Comparison of ENCODE assay signal across 29 cellular contexts in the genomic region with DNA sequence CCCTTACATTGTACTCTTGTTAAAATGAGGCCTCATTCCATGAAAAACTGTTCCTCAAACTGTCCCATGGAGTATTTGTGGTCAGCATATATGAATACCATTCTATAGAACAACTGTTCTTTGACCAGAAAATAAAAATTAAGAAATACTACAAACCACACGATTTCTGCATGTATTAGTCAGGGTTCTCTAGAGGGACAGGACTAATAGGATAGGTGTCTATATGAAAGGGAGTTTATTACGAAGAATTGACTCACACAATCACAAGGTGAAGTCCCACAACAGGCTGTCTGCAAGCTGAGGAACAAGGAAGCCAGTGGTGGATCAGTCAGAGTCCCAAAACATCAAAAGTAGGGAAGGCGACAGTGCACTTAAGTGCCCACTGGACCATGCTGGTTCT.
"Had no signal": no experiment of that assay in that cellular context is flagged by ENCODE, and none has a peak within 500 bp of the region (broad histone marks: within the 10 kb centered on the region; RNA-seq: fewer than 3 reads in every experiment).

No MANE protein-coding gene starts in this region.

- H3K36me3 ChIP-seq: adrenal gland, esophagus muscularis mucosa, heart left ventricle, left lung, lower lobe of right lung, neural progenitor cell, right atrium auricular region, transverse colon, WERI-Rb-1 had no signal

- H3K9ac ChIP-seq: neural progenitor cell had no signal

- H3K4me1 ChIP-seq: adrenal gland, esophagus muscularis mucosa, heart left ventricle, left lung, lower lobe of right lung, right atrium auricular region, testis, transverse colon had no signal

- ATAC-seq: activated CD4-positive, CD25-positive, alpha-beta regulatory T cell treated with anti-CD3 and anti-CD28 coated beads, Interleukin-2, amount 50 U/mL, for 24 hours; heart left ventricle; left lung; lower lobe of right lung; natural killer cell had no signal

- H3K27ac ChIP-seq: adrenal gland, coronary artery, esophagus muscularis mucosa, heart left ventricle, left lung, lower lobe of right lung, neural progenitor cell, right atrium auricular region, testis, transverse colon, WERI-Rb-1 had no signal

- H2AFZ ChIP-seq: neural progenitor cell had no signal

- H3K27me3 ChIP-seq: esophagus muscularis mucosa, left lung, neural progenitor cell, right atrium auricular region, testis, transverse colon had no signal

- H3K4me2 ChIP-seq: neural progenitor cell had no signal

- H3K9me3 ChIP-seq: adrenal gland, esophagus muscularis mucosa, heart left ventricle, left lung, lower lobe of right lung, right atrium auricular region, testis, transverse colon had no signal

- H3K4me3 ChIP-seq: adrenal gland, coronary artery, esophagus muscularis mucosa, heart left ventricle, left lung, lower lobe of right lung, neural progenitor cell, right atrium auricular region, testis, transverse colon had no signal

- DNase-seq: activated CD4-positive, alpha-beta T cell treated with anti-CD3 and anti-CD28 coated beads for 48 hours; activated CD4-positive, alpha-beta T cell treated with anti-CD3 and anti-CD28 coated beads, Interleukin-2, amount 50 U/mL, for 48 hours; activated CD8-positive, alpha-beta memory T cell treated with anti-CD3 and anti-CD28 coated beads for 24 hours; activated effector memory CD4-positive, alpha-beta T cell treated with Interleukin-2 at 50 U/mL for 16 hours; activated naive CD4-positive, alpha-beta T cell treated with Interleukin-2 at 50 U/mL for 16 hours; adrenal gland; cerebellar nuclear complex; heart left ventricle; immature natural killer cell; kidney glomerular epithelial cell; left lung; lower lobe of right lung; mesendoderm; natural killer cell; stimulated activated CD4-positive, alpha-beta T cell treated with anti-CD3 and anti-CD28 coated beads, Interleukin-15, amount 100 ng/mL, for 24 hours; stimulated activated CD4-positive, alpha-beta T cell treated with anti-CD3 and anti-CD28 coated beads, Interleukin-2, amount 100 ng/mL, for 24 hours; stimulated activated naive CD4-positive, alpha-beta T cell; SW 1271; T-helper 9 cell; transverse colon; WERI-Rb-1 had no signal

- FAIRE-seq: endothelial cell of umbilical vein, TTC549 had no signal
